Comparison of ENCODE assay signal across 1 cellular context in the genomic region with DNA sequence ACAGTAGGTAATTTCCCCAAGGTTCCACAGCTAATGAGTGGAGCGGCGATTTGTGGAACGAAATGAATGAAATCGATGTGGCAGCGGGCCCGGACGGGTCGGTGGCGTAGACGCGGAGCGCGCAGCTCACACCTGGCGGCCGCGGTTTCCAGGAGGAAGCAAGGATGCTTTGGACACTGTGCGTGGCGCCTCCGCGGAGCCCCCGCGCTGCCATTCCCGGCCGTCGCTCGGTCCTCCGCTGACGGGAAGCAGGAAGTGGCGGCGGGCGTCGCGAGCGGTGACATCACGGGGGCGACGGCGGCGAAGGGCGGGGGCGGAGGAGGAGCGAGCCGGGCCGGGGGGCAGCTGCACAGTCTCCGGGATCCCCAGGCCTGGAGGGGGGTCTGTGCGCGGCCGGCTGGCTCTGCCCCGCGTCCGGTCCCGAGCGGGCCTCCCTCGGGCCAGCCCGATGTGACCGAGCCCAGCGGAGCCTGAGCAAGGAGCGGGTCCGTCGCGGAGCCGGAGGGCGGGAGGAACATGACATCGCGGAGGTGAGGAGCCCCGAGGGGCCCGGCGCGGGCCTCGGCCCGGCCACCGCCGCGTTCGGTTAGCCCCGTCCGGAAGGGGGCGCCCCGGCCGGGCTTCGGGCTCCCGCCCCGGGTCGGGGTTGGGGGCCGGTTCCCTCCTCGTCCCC.
TF ChIP-seq lines count a peak whose summit lies in the region.

Gene PTPN11 (plus strand): TSS at position 352 of the 673 bp plus-strand sequence. CDS start 165 bp downstream, at position 517.

TF ChIP-seq in HepG2, 621 proteins besides CTCF, POLR2A, EP300 and RAD21 (continued from another document and continues in another):
- TF ChIP-seq, protein P1, sequence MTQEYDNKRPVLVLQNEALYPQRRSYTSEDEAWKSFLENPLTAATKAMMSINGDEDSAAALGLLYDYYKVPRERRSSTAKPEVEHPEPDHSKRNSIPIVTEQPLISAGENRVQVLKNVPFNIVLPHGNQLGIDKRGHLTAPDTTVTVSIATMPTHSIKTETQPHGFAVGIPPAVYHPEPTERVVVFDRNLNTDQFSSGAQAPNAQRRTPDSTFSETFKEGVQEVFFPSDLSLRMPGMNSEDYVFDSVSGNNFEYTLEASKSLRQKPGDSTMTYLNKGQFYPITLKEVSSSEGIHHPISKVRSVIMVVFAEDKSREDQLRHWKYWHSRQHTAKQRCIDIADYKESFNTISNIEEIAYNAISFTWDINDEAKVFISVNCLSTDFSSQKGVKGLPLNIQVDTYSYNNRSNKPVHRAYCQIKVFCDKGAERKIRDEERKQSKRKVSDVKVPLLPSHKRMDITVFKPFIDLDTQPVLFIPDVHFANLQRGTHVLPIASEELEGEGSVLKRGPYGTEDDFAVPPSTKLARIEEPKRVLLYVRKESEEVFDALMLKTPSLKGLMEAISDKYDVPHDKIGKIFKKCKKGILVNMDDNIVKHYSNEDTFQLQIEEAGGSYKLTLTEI (CRISPR knock-in tag; conservative IDR thresholded peaks at IDR 0.05) = no peak
- TF ChIP-seq, protein P2, sequence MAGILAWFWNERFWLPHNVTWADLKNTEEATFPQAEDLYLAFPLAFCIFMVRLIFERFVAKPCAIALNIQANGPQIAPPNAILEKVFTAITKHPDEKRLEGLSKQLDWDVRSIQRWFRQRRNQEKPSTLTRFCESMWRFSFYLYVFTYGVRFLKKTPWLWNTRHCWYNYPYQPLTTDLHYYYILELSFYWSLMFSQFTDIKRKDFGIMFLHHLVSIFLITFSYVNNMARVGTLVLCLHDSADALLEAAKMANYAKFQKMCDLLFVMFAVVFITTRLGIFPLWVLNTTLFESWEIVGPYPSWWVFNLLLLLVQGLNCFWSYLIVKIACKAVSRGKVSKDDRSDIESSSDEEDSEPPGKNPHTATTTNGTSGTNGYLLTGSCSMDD (CRISPR knock-in tag; IDR thresholded peaks at IDR 0.05) = no peak
- no peak for TF ChIP-seq ZNF326 (CRISPR knock-in tag; IDR thresholded peaks at IDR 0.05; ENCODE audit: borderline replicate concordance)
- no peak; the same call in 1 of the 2 replicates for TF ChIP-seq WIZ (CRISPR knock-in tag; IDR thresholded peaks at IDR 0.05)
- TF ChIP-seq, protein P3, sequence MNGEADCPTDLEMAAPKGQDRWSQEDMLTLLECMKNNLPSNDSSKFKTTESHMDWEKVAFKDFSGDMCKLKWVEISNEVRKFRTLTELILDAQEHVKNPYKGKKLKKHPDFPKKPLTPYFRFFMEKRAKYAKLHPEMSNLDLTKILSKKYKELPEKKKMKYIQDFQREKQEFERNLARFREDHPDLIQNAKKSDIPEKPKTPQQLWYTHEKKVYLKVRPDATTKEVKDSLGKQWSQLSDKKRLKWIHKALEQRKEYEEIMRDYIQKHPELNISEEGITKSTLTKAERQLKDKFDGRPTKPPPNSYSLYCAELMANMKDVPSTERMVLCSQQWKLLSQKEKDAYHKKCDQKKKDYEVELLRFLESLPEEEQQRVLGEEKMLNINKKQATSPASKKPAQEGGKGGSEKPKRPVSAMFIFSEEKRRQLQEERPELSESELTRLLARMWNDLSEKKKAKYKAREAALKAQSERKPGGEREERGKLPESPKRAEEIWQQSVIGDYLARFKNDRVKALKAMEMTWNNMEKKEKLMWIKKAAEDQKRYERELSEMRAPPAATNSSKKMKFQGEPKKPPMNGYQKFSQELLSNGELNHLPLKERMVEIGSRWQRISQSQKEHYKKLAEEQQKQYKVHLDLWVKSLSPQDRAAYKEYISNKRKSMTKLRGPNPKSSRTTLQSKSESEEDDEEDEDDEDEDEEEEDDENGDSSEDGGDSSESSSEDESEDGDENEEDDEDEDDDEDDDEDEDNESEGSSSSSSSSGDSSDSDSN (CRISPR knock-in tag; IDR thresholded peaks at IDR 0.05) = peak; percentile 83
- TF ChIP-seq ZSCAN9 (CRISPR knock-in tag; IDR thresholded peaks at IDR 0.05; ENCODE audit: borderline replicate concordance) = 0 out of 2 replicates have a peak, but pooled peaks have one; percentile 38
- peak; percentile 93 for TF ChIP-seq TAF1 (CRISPR knock-in tag; IDR thresholded peaks at IDR 0.05)
- peak; percentile 98 for TF ChIP-seq ELF1 (CRISPR knock-in tag; IDR thresholded peaks at IDR 0.05)
- no peak for TF ChIP-seq CCAR2 (optimal IDR thresholded peaks at IDR 0.05; ENCODE audit: low read depth, low read length)
- TF ChIP-seq REPIN1 (CRISPR knock-in tag; IDR thresholded peaks at IDR 0.05; ENCODE audit: borderline replicate concordance, low read depth) = peak; percentile 50; the same call in 1 of the 2 replicates
- no peak for TF ChIP-seq PHF5A (CRISPR knock-in tag; IDR thresholded peaks at IDR 0.05; ENCODE audit: low read depth, unreplicated experiment)
- TF ChIP-seq, protein P4, sequence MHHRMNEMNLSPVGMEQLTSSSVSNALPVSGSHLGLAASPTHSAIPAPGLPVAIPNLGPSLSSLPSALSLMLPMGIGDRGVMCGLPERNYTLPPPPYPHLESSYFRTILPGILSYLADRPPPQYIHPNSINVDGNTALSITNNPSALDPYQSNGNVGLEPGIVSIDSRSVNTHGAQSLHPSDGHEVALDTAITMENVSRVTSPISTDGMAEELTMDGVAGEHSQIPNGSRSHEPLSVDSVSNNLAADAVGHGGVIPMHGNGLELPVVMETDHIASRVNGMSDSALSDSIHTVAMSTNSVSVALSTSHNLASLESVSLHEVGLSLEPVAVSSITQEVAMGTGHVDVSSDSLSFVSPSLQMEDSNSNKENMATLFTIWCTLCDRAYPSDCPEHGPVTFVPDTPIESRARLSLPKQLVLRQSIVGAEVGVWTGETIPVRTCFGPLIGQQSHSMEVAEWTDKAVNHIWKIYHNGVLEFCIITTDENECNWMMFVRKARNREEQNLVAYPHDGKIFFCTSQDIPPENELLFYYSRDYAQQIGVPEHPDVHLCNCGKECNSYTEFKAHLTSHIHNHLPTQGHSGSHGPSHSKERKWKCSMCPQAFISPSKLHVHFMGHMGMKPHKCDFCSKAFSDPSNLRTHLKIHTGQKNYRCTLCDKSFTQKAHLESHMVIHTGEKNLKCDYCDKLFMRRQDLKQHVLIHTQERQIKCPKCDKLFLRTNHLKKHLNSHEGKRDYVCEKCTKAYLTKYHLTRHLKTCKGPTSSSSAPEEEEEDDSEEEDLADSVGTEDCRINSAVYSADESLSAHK (CRISPR knock-in tag; IDR thresholded peaks at IDR 0.05; ENCODE audit: borderline replicate concordance) = no peak
- no peak for TF ChIP-seq CHD2 (IDR thresholded peaks at IDR 0.05; ENCODE audit: low read depth, low read length)
- no peak for TF ChIP-seq ZFP41 (CRISPR knock-in tag; IDR thresholded peaks at IDR 0.05; ENCODE audit: borderline replicate concordance)
- TF ChIP-seq MTA1 (CRISPR knock-in tag; IDR thresholded peaks at IDR 0.05; ENCODE audit: borderline replicate concordance) = peak; percentile 86; the same call in 1 of the 2 replicates
- TF ChIP-seq ZNF607 (CRISPR knock-in tag; IDR thresholded peaks at IDR 0.05; ENCODE audit: borderline replicate concordance) = peak; percentile 67; the same call in 1 of the 2 replicates
- TF ChIP-seq ETV5 (CRISPR knock-in tag; IDR thresholded peaks at IDR 0.05; ENCODE audit: borderline replicate concordance) = peak; percentile 79; the same call in 1 of the 2 replicates
- peak; percentile 78 for TF ChIP-seq ZNF777 (CRISPR knock-in tag; IDR thresholded peaks at IDR 0.05)
- peak; percentile 96 for TF ChIP-seq GABPB1 (CRISPR knock-in tag; IDR thresholded peaks at IDR 0.05)
- no peak for TF ChIP-seq PREB (CRISPR knock-in tag; IDR thresholded peaks at IDR 0.05)
- TF ChIP-seq, protein P5, sequence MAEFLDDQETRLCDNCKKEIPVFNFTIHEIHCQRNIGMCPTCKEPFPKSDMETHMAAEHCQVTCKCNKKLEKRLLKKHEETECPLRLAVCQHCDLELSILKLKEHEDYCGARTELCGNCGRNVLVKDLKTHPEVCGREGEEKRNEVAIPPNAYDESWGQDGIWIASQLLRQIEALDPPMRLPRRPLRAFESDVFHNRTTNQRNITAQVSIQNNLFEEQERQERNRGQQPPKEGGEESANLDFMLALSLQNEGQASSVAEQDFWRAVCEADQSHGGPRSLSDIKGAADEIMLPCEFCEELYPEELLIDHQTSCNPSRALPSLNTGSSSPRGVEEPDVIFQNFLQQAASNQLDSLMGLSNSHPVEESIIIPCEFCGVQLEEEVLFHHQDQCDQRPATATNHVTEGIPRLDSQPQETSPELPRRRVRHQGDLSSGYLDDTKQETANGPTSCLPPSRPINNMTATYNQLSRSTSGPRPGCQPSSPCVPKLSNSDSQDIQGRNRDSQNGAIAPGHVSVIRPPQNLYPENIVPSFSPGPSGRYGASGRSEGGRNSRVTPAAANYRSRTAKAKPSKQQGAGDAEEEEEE (CRISPR knock-in tag; IDR thresholded peaks at IDR 0.05; ENCODE audit: borderline replicate concordance) = no peak
- TF ChIP-seq, protein P6, sequence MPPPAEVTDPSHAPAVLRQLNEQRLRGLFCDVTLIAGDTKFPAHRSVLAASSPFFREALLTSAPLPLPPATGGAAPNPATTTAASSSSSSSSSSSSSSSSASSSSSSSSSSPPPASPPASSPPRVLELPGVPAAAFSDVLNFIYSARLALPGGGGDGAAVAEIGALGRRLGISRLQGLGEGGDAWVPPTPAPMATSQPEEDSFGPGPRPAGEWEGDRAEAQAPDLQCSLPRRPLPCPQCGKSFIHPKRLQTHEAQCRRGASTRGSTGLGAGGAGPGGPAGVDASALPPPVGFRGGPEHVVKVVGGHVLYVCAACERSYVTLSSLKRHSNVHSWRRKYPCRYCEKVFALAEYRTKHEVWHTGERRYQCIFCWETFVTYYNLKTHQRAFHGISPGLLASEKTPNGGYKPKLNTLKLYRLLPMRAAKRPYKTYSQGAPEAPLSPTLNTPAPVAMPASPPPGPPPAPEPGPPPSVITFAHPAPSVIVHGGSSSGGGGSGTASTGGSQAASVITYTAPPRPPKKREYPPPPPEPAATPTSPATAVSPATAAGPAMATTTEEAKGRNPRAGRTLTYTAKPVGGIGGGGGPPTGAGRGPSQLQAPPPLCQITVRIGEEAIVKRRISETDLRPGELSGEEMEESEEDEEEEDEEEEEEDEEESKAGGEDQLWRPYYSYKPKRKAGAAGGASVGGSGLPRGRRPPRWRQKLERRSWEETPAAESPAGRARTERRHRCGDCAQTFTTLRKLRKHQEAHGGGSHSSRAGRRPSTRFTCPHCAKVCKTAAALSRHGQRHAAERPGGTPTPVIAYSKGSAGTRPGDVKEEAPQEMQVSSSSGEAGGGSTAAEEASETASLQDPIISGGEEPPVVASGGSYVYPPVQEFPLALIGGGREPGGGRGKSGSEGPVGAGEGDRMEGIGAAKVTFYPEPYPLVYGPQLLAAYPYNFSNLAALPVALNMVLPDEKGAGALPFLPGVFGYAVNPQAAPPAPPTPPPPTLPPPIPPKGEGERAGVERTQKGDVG (CRISPR knock-in tag; IDR thresholded peaks at IDR 0.05; ENCODE audit: borderline replicate concordance) = no peak
- 0 out of 2 replicates have a peak, but pooled peaks have one; percentile 68 for TF ChIP-seq ZNF775 (CRISPR knock-in tag; IDR thresholded peaks at IDR 0.05; ENCODE audit: borderline replicate concordance)
- peak; percentile 61; the same call in 1 of the 2 replicates for TF ChIP-seq ZNF547 (CRISPR knock-in tag; IDR thresholded peaks at IDR 0.05)
- no peak for TF ChIP-seq MLX (CRISPR knock-in tag; IDR thresholded peaks at IDR 0.05)
- TF ChIP-seq FLYWCH1 (CRISPR knock-in tag; IDR thresholded peaks at IDR 0.05) = no peak
- peak; percentile 83; the same call in 1 of the 2 replicates for TF ChIP-seq ZBTB25 (CRISPR knock-in tag; IDR thresholded peaks at IDR 0.05)
- TF ChIP-seq ZNF557 (CRISPR knock-in tag; IDR thresholded peaks at IDR 0.05) = no peak
- peak; percentile 85; the same call in 1 of the 2 replicates for TF ChIP-seq KLF6 (CRISPR knock-in tag; IDR thresholded peaks at IDR 0.05)
- no peak for TF ChIP-seq FOXK2 (IDR thresholded peaks at IDR 0.05)
- no peak for TF ChIP-seq PCBP2 (optimal IDR thresholded peaks at IDR 0.05; ENCODE audit: low read depth, low read length, poor library complexity, severe bottlenecking)
- 0 out of 2 replicates have a peak, but pooled peaks have one; percentile 2 for TF ChIP-seq TMF1 (CRISPR knock-in tag; IDR thresholded peaks at IDR 0.05; ENCODE audit: low read depth)
- 0 out of 2 replicates have a peak, but pooled peaks have one; percentile 18 for TF ChIP-seq CAMTA2 (CRISPR knock-in tag; IDR thresholded peaks at IDR 0.05; ENCODE audit: borderline replicate concordance)
- peak; percentile 90 for TF ChIP-seq ASH2L (IDR thresholded peaks at IDR 0.05; ENCODE audit: insufficient read length, low read depth, low read length)
- TF ChIP-seq FOSL1 (CRISPR knock-in tag; IDR thresholded peaks at IDR 0.05; ENCODE audit: borderline replicate concordance) = no peak
- TF ChIP-seq ZNF430 (CRISPR knock-in tag; IDR thresholded peaks at IDR 0.05) = no peak
- no peak for TF ChIP-seq RFX3 (CRISPR knock-in tag; IDR thresholded peaks at IDR 0.05)
- TF ChIP-seq ZNF30 (CRISPR knock-in tag; IDR thresholded peaks at IDR 0.05) = no peak
- TF ChIP-seq, protein P7, sequence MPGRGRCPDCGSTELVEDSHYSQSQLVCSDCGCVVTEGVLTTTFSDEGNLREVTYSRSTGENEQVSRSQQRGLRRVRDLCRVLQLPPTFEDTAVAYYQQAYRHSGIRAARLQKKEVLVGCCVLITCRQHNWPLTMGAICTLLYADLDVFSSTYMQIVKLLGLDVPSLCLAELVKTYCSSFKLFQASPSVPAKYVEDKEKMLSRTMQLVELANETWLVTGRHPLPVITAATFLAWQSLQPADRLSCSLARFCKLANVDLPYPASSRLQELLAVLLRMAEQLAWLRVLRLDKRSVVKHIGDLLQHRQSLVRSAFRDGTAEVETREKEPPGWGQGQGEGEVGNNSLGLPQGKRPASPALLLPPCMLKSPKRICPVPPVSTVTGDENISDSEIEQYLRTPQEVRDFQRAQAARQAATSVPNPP (CRISPR knock-in tag; IDR thresholded peaks at IDR 0.05) = no peak
- no peak for TF ChIP-seq LCORL (IDR thresholded peaks at IDR 0.05)
- TF ChIP-seq LCORL (CRISPR knock-in tag; IDR thresholded peaks at IDR 0.05) = 0 out of 2 replicates have a peak, but pooled peaks have one; percentile 38
- TF ChIP-seq ZEB1 (IDR thresholded peaks at IDR 0.05; ENCODE audit: insufficient replicate concordance, low read depth) = no peak
